Comparison of ENCODE assay signal across 8 cellular contexts in the genomic region with DNA sequence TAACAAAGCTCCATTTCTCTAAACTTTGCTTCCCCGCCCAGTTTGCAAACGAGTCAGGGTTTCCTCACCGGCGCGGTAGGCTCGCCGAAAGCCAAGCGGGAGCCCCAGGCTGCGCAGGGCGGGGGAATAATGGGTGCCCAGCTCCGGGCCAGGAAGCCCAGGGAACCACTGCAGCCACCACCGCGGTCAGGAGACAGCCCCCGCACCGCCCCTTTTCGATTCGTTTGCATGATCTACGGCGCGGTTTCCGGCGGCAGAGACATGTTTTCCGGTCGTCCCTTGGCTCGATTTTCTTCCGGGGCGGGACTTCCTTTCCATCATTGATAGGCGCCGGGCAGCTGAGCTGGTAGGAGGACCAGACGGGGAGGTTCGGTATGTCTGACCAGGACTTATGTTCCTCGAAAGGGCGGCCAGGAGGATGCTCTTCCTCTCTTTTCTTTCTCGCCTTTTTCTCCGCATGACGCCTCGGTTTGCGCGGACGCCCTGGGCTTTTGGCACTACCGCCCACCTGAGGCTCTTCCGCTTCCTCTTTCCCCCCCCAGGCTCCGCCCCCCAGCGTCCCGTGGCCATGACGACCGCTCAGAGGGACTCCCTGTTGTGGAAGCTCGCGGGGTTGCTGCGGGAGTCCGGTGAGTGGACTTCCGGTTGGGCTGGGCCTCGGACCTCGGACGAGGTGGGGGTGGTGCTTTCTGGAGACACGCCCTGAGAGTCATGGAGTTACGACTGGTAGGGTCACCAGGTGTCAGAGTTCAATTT. TPM values are rescaled to one million over a fixed set of nuclear protein-coding genes. Genes with fewer than 3 reads are reported as not detected.
DNase-seq lines count a peak whose midpoint lies in the region; ATAC-seq lines count a peak whose summit lies in the region.

A gene with protein sequence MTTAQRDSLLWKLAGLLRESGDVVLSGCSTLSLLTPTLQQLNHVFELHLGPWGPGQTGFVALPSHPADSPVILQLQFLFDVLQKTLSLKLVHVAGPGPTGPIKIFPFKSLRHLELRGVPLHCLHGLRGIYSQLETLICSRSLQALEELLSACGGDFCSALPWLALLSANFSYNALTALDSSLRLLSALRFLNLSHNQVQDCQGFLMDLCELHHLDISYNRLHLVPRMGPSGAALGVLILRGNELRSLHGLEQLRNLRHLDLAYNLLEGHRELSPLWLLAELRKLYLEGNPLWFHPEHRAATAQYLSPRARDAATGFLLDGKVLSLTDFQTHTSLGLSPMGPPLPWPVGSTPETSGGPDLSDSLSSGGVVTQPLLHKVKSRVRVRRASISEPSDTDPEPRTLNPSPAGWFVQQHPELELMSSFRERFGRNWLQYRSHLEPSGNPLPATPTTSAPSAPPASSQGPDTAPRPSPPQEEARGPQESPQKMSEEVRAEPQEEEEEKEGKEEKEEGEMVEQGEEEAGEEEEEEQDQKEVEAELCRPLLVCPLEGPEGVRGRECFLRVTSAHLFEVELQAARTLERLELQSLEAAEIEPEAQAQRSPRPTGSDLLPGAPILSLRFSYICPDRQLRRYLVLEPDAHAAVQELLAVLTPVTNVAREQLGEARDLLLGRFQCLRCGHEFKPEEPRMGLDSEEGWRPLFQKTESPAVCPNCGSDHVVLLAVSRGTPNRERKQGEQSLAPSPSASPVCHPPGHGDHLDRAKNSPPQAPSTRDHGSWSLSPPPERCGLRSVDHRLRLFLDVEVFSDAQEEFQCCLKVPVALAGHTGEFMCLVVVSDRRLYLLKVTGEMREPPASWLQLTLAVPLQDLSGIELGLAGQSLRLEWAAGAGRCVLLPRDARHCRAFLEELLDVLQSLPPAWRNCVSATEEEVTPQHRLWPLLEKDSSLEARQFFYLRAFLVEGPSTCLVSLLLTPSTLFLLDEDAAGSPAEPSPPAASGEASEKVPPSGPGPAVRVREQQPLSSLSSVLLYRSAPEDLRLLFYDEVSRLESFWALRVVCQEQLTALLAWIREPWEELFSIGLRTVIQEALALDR (plus strand): TSS at position 306 of the 756 bp plus-strand sequence. CDS start 263 bp downstream, at position 569.

- peak within 1 kb of the TSS; percentile 83 for H3K4me3 ChIP-seq in GM08714 (ENCODE audit: low read length)

- peak; percentile 93 for ATAC-seq in HG02610 (IDR thresholded peaks at IDR 0.05; ENCODE audit: unreplicated experiment)
- peak; percentile 93 to 94 for ATAC-seq in activated naive CD4-positive, alpha-beta T cell treated with anti-CD3 and anti-CD28 coated beads, Interleukin-2, amount 50 U/mL, for 72 hours

- no peaks in the 10 kb centered on the region for H3K36me3 Mint-ChIP-seq in activated naive CD4-positive, alpha-beta T cell treated with anti-CD3 and anti-CD28 coated beads, Interleukin-2, amount 50 U/mL, for 72 hours

- H3K27ac ChIP-seq in temporal lobe (ENCODE audit: low read depth, low read length) = peak within 1 kb of the TSS; percentile 84

- DNase-seq in NCI-H1092 treated with DMSO at 0.1 percent for 48 hours (lab: John Stamatoyannopoulos, UW) = peak; percentile 93
- peak; percentile 93 for DNase-seq in SKM-1 (lab: John Stamatoyannopoulos, UW; ENCODE audit: unreplicated experiment)
- peak; percentile 87 to 95 for DNase-seq in activated naive CD4-positive, alpha-beta T cell treated with anti-CD3 and anti-CD28 coated beads, Interleukin-2, amount 50 U/mL, for 72 hours (ENCODE audit: low spot score in 2 of 2)
- peak; percentile 71 for DNase-seq in glomerular endothelial cell (ENCODE audit: extremely low read depth, low read depth, low spot score)
- peak; percentile 91 for DNase-seq in occipital lobe (lab: John Stamatoyannopoulos, UW)

- no peaks in the 10 kb centered on the region for H3K9me3 Mint-ChIP-seq in activated naive CD4-positive, alpha-beta T cell treated with anti-CD3 and anti-CD28 coated beads, Interleukin-2, amount 50 U/mL, for 72 hours

- H3K27ac Mint-ChIP-seq in activated naive CD4-positive, alpha-beta T cell treated with anti-CD3 and anti-CD28 coated beads, Interleukin-2, amount 50 U/mL, for 72 hours = peak within 1 kb of the TSS; percentile 91 to 98

RNA-seq across cellular contexts. Expression of the gene that starts here (rescaled TPM):
- 10 to 100 TPM; 28.5 to 53.0 TPM for total RNA-seq in activated naive CD4-positive, alpha-beta T cell treated with anti-CD3 and anti-CD28 coated beads, Interleukin-2, amount 50 U/mL, for 72 hours
- total RNA-seq in glomerular endothelial cell = 5.6 and 12.3 TPM in 2 replicates
- 14.7 TPM for total RNA-seq in occipital lobe
- total RNA-seq in temporal lobe = 10.8 TPM

Comparison
In these comparisons a context has a peak if more than half of its experiments do, and no peak if none do; other contexts are left out.
1. Peak in every context shown above with its lines: DNase-seq, ATAC-seq, H3K4me3 ChIP-seq and H3K27ac ChIP-seq.